ENCODE assay signal across 1 cellular context in genomic region chr12:49322708-49323523, GRCh38.
A peak's percentile ranks its signal among the peaks of the same experiment; 100 is the strongest.
TF ChIP-seq lines count a peak whose summit lies in the region.

TSS of gene TROAP (plus strand) at chr12:49323255. CDS start at chr12:49323609, 354 bp downstream.

TF ChIP-seq in IMR-90, 13 proteins besides CTCF, POLR2A, EP300 and RAD21 (continued from another document):
- no peak for TF ChIP-seq CEBPB (IDR thresholded peaks at IDR 0.05; ENCODE audit: low read depth, low read length)
- peak; percentile 93 for TF ChIP-seq MXI1 (IDR thresholded peaks at IDR 0.05; ENCODE audit: borderline replicate concordance, low read depth, low read length)
TF ChIP-seq in IMR-90: peak in this region for 3.
